ENCODE assay signal across 8 cellular contexts in genomic region chr5:138354387-138354786, GRCh38. TPM values are rescaled to one million over a fixed set of nuclear protein-coding genes. Genes with fewer than 3 reads are reported as not detected.
DNase-seq lines count a peak whose midpoint lies in the region; TF ChIP-seq lines count a peak whose summit lies in the region.

No MANE protein-coding gene starts in this region.

- intact Hi-C loops in posterior vena cava (cut with DNase I): no loop called here

- in situ Hi-C loops in brain microvascular endothelial cell (cut with HindIII; ENCODE audit: low pct_ligation_motif_present, low sequenced_read_pairs): no loop called here

- peak overlapping the region; percentile 95 for H3K27ac Mint-ChIP-seq in HFFc6
- H3K27ac Mint-ChIP-seq in mesothelial cell of epicardium: peak overlapping the region; percentile 98

- DNase-seq in HFFc6 (no peak), brain microvascular endothelial cell (no peak), mesothelial cell of epicardium (ENCODE audit: low spot score in 2 of 2, unreplicated experiment in 2 of 2) (no peak), posterior vena cava (ENCODE audit: low spot score) (no peak), NCI-H1417 (lab: John Stamatoyannopoulos, UW) (no peak), SHP77 (lab: John Stamatoyannopoulos, UW) (no peak)
- no peak for DNase-seq in stimulated activated CD4-positive, alpha-beta T cell treated with anti-CD3 and anti-CD28 coated beads, Interleukin-12 subunit alpha, Interleukin-12 subunit beta, amount 100 ng/mL, for 4 hours

- H3K27me3 Mint-ChIP-seq in HFFc6 (ENCODE audit: insufficient read depth) (no peaks in the 10 kb centered on the region; the same call in 1 of the 2 replicates), mesothelial cell of epicardium (ENCODE audit: low read depth) (no peaks in the 10 kb centered on the region)

- peaks cover 3% of the 10 kb centered on the region for H3K36me3 ChIP-seq in brain microvascular endothelial cell (replicated peaks)

- H3K4me1 Mint-ChIP-seq in HFFc6 (ENCODE audit: low read depth) (peaks cover 53% of the 10 kb centered on the region), mesothelial cell of epicardium (peaks cover 27% of the 10 kb centered on the region)

- H3K27me3 ChIP-seq in brain microvascular endothelial cell (replicated peaks): no peaks in the 10 kb centered on the region

- TF ChIP-seq CTCF in 22Rv1 (IDR thresholded peaks at IDR 0.05) (no peak), HFFc6 (IDR thresholded peaks at IDR 0.05) (no peak), brain microvascular endothelial cell (IDR thresholded peaks at IDR 0.05; ENCODE audit: low read depth, low read length, missing control alignments) (no peak), mesothelial cell of epicardium (IDR thresholded peaks at IDR 0.05; ENCODE audit: unreplicated experiment) (no peak)

- H3K27ac ChIP-seq in 22Rv1 (peak overlapping the region; percentile 81), brain microvascular endothelial cell (no peak overlapping the region)

- H3K9me3 Mint-ChIP-seq in HFFc6: peaks cover 9% of the 10 kb centered on the region
- H3K9me3 Mint-ChIP-seq in mesothelial cell of epicardium: peaks cover 15% of the 10 kb centered on the region

- H3K4me3 Mint-ChIP-seq in HFFc6 (peak overlapping the region; percentile 98), mesothelial cell of epicardium (peak overlapping the region; percentile 91)

- H3K4me3 ChIP-seq in brain microvascular endothelial cell (ENCODE audit: low read depth, low read length): peak overlapping the region; percentile 83

- H3K36me3 Mint-ChIP-seq in HFFc6 (ENCODE audit: low read depth) (peaks cover 28% of the 10 kb centered on the region), mesothelial cell of epicardium (peaks cover 19% of the 10 kb centered on the region)

RNA-seq across cellular contexts. Expression of gene KDM3B, which starts 1.9 kb away (rescaled TPM):
- 10 to 100 TPM; 29.0 to 37.8 (median 33.3) TPM for total RNA-seq in HFFc6 (2021; fragmentation: NEBNext Ultra II Directional; extraction: Animal tissue kit (Norgen Biotek cat#: 25700))
- 94.0 to 96.6 TPM (median 96.1 TPM) in 3 replicates for total RNA-seq in mesothelial cell of epicardium
- total RNA-seq in posterior vena cava: 10 to 100 TPM; 49.7 to 54.5 TPM

RNA-seq across cellular contexts. Expression of gene FAM53C, which starts 16.3 kb away (rescaled TPM):
- total RNA-seq in HFFc6 (2021; fragmentation: NEBNext Ultra II Directional; extraction: Animal tissue kit (Norgen Biotek cat#: 25700)): 10 to 100 TPM; 28.7 to 34.4 (median 29.7) TPM
- total RNA-seq in mesothelial cell of epicardium (52.1 to 53.6 TPM (median 52.9 TPM) in 3 replicates), posterior vena cava (10 to 100 TPM; 18.7 to 20.7 TPM)

RNA-seq across cellular contexts. Expression of gene CDC25C, which starts 22.8 kb away (rescaled TPM):
- 10 to 100 TPM in 1 of 6 experiments, 1 to 10 TPM in 5; 4.1 to 10.5 (median 8.7) TPM for total RNA-seq in HFFc6 (2021; fragmentation: NEBNext Ultra II Directional; extraction: Animal tissue kit (Norgen Biotek cat#: 25700))
- 6.7 to 6.8 TPM (median 6.7 TPM) in 3 replicates for total RNA-seq in mesothelial cell of epicardium
- not detected for total RNA-seq in posterior vena cava
